24 cellular contexts compared by ENCODE assay signal in the genomic region with DNA sequence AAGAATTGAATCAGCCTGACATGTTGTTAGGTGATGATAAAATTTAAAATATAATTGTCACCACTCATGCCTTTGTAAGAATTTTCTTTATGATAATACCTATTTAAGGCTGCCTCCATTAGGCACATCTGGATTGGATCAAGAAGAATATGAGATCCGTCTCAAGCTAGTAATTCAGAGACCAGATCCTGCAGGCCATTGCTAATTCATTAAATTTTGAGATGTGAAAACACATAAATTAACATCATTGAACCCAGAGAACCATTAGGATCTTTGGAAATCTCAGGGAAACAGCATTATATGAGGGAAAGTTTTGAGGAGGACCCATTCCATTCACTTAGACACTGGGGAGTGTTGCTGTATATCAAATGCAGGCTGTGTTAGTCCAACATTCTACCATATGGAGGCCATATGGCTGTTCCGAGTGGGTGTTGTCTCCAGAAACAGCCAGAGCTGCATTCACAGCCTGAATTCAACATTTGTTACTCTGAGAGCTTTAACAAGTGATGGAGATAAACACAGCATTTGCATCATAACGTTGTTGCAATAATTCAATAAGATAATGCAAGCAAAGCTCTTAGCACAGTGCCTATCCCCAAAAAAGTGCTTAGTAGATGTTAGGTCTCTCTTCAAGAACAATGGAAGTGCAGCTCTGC.
DNase-seq lines count a peak whose midpoint lies in the region; ATAC-seq and TF ChIP-seq lines count a peak whose summit lies in the region.
"Had no signal": no experiment of that assay in that cellular context is flagged by ENCODE, and none has a peak within 500 bp of the region (broad histone marks: within the 10 kb centered on the region; RNA-seq: fewer than 3 reads in every experiment).

No MANE protein-coding gene starts in this region.

- 11% methylated on average over 3 of the region's 3 CpGs for WGBS in SK-N-SH (ENCODE audit: low lambda C conversion rate)

- ATAC-seq in stimulated activated naive B cell treated with anti-CD40 and anti-IgM and Interleukin-4, amounts not matched to agents 10 μg/mL and 1 μg/mL and 100 μg/mL, for 72 hours (replicated peaks): no peak
- ATAC-seq in HG02798 (IDR thresholded peaks at IDR 0.05; ENCODE audit: poor library complexity, unreplicated experiment): no peak
- ATAC-seq: GM12878, HCT116 had no signal

- CTCF ChIA-PET in SK-N-SH (lab: Yijun Ruan, JAX): interaction anchor here (1.3 to 3.0 kb wide), 3 partner anchors 314 to 452 kb away, joined by 3 to 15 read pairs (median 5); no protein-coding TSS in a partner anchor

- no peaks in the 10 kb centered on the region for H3K27me3 Mint-ChIP-seq in stimulated activated naive B cell treated with anti-CD40 and anti-IgM and Interleukin-4, amounts not matched to agents 10 μg/mL and 1 μg/mL and 100 μg/mL, for 72 hours
- H3K27me3 Mint-ChIP-seq: CD4-positive, alpha-beta T cell had no signal

- no peak overlapping the region for H2AFZ ChIP-seq in SK-N-SH (ENCODE audit: low read depth)
- H2AFZ ChIP-seq: GM23248 had no signal

- H3K4me1 Mint-ChIP-seq in stimulated activated naive B cell treated with anti-CD40 and anti-IgM and Interleukin-4, amounts not matched to agents 10 μg/mL and 1 μg/mL and 100 μg/mL, for 72 hours: no peaks in the 10 kb centered on the region

- no peak for TF ChIP-seq RAD21 in SK-N-SH (IDR thresholded peaks at IDR 0.05; ENCODE audit: low read length)

- H3K4me2 ChIP-seq in SK-N-SH: no peak overlapping the region

- H3K27me3 ChIP-seq in SK-N-SH (ENCODE audit: insufficient read depth): no peaks in the 10 kb centered on the region

- no peaks in the 10 kb centered on the region for H3K9me3 ChIP-seq in SK-N-SH

- no peaks in the 10 kb centered on the region for H3K36me3 ChIP-seq in SK-N-SH (replicated peaks in 1 of 2; ENCODE audit: control insufficient read depth in 1 of 2, insufficient read depth in 2 of 2, low read length in 1 of 2)

- H3K4me3 Mint-ChIP-seq in stimulated activated naive B cell treated with anti-CD40 and anti-IgM and Interleukin-4, amounts not matched to agents 10 μg/mL and 1 μg/mL and 100 μg/mL, for 72 hours: no peak overlapping the region
- H3K4me3 Mint-ChIP-seq: CD4-positive, alpha-beta T cell had no signal

- H3F3A ChIP-seq in SK-N-SH (replicated peaks; ENCODE audit: insufficient read depth): peaks cover 2% of the 10 kb centered on the region

- DNase-seq in NCI-H524 (lab: John Stamatoyannopoulos, UW) (peak; percentile 25 to 74), NCI-H524 treated with DMSO at 0.1 percent for 48 hours (lab: John Stamatoyannopoulos, UW) (no peak), SK-N-SH (peak; percentile 45), fibroblast of villous mesenchyme (ENCODE audit: low read depth) (peak; percentile 82), occipital lobe (lab: John Stamatoyannopoulos, UW) (peak; percentile 4), NCI-H2196 treated with DMSO at 0.1 percent for 48 hours (lab: John Stamatoyannopoulos, UW; ENCODE audit: unreplicated experiment) (no peak)
- no peak for DNase-seq in stimulated activated naive B cell treated with anti-CD40 and anti-IgM and Interleukin-4, amounts not matched to agents 10 μg/mL and 1 μg/mL and 100 μg/mL, for 72 hours
- DNase-seq: 8988T; CD4-positive, alpha-beta T cell; DMS53; EL; GM23248; KBM-7; MV-4-11; NCI-H1417; NCI-H1930; NCI-H446; NCI-H748 treated with DMSO at 0.1 percent for 48 hours; OCI-M1; SHP77 had no signal

- H4K20me1 ChIP-seq in SK-N-SH (ENCODE audit: insufficient read depth): no peaks in the 10 kb centered on the region

- H3K4me1 ChIP-seq in SK-N-SH (ENCODE audit: control insufficient read depth in 1 of 2, insufficient read depth in 2 of 2, low read depth in 1 of 2, low read length in 1 of 2): peaks cover 0 to 9% of the 10 kb centered on the region in 2 experiments; a peak in 2 of 4 replicates

- H3K79me2 ChIP-seq in SK-N-SH (ENCODE audit: insufficient read depth): no peaks in the 10 kb centered on the region

- POLR2A ChIA-PET in SK-N-SH (lab: Yijun Ruan, JAX): interaction anchor here (0.6 to 1.4 kb wide), 3 partner anchors 67 to 220 kb away, joined by 3 read pairs; a partner anchor contains a TSS

- no peak overlapping the region for H3K27ac Mint-ChIP-seq in stimulated activated naive B cell treated with anti-CD40 and anti-IgM and Interleukin-4, amounts not matched to agents 10 μg/mL and 1 μg/mL and 100 μg/mL, for 72 hours
- H3K27ac Mint-ChIP-seq: CD4-positive, alpha-beta T cell had no signal

- H3K27ac ChIP-seq in SK-N-SH (ENCODE audit: low read depth in 2 of 2, low read length in 1 of 2): peak overlapping the region in 1 of 2 experiments; percentile 94; a peak in 2 of 4 replicates
- H3K27ac ChIP-seq: GM23248, SK-N-MC had no signal

- no peaks in the 10 kb centered on the region for H3K9me2 ChIP-seq in SK-N-SH

- TF ChIP-seq CTCF in SK-N-SH (IDR thresholded peaks at IDR 0.05) (no peak), fibroblast of villous mesenchyme (IDR thresholded peaks at IDR 0.05; ENCODE audit: insufficient read depth, low read depth, low read length) (no peak)

- H3K9ac ChIP-seq in SK-N-SH: no peak overlapping the region
- H3K9ac ChIP-seq: GM23248 had no signal

- H3K4me3 ChIP-seq in SK-N-SH (ENCODE audit: low read depth in 2 of 2, low read length in 1 of 2) (no peak overlapping the region; a peak in 1 of 4 replicates), fibroblast of villous mesenchyme (ENCODE audit: low read depth, low read length) (no peak overlapping the region)
- H3K4me3 ChIP-seq: GM12878, GM23248, SK-N-MC had no signal

- peak in 1 of 2 experiments; percentile 84; a peak in 2 of 4 replicates for TF ChIP-seq EP300 in SK-N-SH (IDR thresholded peaks at IDR 0.05; ENCODE audit: borderline replicate concordance in 1 of 2, low read depth in 1 of 2, low read length in 1 of 2)

- H3K36me3 Mint-ChIP-seq in stimulated activated naive B cell treated with anti-CD40 and anti-IgM and Interleukin-4, amounts not matched to agents 10 μg/mL and 1 μg/mL and 100 μg/mL, for 72 hours: no peaks in the 10 kb centered on the region

- no peaks in the 10 kb centered on the region for H3K9me3 Mint-ChIP-seq in stimulated activated naive B cell treated with anti-CD40 and anti-IgM and Interleukin-4, amounts not matched to agents 10 μg/mL and 1 μg/mL and 100 μg/mL, for 72 hours
- H3K9me3 Mint-ChIP-seq: CD4-positive, alpha-beta T cell had no signal

TF ChIP-seq in SK-N-SH, 30 proteins besides CTCF, POLR2A, EP300 and RAD21 (continues in another document):
- TF ChIP-seq ELF1 (IDR thresholded peaks at IDR 0.05) (no peak), GATA2 (CRISPR knock-in tag; IDR thresholded peaks at IDR 0.05) (peak; percentile 24; the same call in 1 of the 2 replicates), YY1 (IDR thresholded peaks at IDR 0.05; ENCODE audit: low read depth) (no peak), EZH2phosphoT487 (IDR thresholded peaks at IDR 0.05; ENCODE audit: borderline replicate concordance, low read depth) (no peak), RCOR1 (IDR thresholded peaks at IDR 0.05; ENCODE audit: low read length) (peak; percentile 60), RXRA (IDR thresholded peaks at IDR 0.05; ENCODE audit: borderline replicate concordance, low read depth) (no peak)
- TF ChIP-seq, protein P1, sequence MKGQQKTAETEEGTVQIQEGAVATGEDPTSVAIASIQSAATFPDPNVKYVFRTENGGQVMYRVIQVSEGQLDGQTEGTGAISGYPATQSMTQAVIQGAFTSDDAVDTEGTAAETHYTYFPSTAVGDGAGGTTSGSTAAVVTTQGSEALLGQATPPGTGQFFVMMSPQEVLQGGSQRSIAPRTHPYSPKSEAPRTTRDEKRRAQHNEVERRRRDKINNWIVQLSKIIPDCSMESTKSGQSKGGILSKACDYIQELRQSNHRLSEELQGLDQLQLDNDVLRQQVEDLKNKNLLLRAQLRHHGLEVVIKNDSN (IDR thresholded peaks at IDR 0.05; ENCODE audit: borderline replicate concordance, low read depth): no peak
- TF ChIP-seq, protein P2, sequence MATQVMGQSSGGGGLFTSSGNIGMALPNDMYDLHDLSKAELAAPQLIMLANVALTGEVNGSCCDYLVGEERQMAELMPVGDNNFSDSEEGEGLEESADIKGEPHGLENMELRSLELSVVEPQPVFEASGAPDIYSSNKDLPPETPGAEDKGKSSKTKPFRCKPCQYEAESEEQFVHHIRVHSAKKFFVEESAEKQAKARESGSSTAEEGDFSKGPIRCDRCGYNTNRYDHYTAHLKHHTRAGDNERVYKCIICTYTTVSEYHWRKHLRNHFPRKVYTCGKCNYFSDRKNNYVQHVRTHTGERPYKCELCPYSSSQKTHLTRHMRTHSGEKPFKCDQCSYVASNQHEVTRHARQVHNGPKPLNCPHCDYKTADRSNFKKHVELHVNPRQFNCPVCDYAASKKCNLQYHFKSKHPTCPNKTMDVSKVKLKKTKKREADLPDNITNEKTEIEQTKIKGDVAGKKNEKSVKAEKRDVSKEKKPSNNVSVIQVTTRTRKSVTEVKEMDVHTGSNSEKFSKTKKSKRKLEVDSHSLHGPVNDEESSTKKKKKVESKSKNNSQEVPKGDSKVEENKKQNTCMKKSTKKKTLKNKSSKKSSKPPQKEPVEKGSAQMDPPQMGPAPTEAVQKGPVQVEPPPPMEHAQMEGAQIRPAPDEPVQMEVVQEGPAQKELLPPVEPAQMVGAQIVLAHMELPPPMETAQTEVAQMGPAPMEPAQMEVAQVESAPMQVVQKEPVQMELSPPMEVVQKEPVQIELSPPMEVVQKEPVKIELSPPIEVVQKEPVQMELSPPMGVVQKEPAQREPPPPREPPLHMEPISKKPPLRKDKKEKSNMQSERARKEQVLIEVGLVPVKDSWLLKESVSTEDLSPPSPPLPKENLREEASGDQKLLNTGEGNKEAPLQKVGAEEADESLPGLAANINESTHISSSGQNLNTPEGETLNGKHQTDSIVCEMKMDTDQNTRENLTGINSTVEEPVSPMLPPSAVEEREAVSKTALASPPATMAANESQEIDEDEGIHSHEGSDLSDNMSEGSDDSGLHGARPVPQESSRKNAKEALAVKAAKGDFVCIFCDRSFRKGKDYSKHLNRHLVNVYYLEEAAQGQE (IDR thresholded peaks at IDR 0.05; ENCODE audit: low read depth, low read length): no peak
- TF ChIP-seq, protein P3, sequence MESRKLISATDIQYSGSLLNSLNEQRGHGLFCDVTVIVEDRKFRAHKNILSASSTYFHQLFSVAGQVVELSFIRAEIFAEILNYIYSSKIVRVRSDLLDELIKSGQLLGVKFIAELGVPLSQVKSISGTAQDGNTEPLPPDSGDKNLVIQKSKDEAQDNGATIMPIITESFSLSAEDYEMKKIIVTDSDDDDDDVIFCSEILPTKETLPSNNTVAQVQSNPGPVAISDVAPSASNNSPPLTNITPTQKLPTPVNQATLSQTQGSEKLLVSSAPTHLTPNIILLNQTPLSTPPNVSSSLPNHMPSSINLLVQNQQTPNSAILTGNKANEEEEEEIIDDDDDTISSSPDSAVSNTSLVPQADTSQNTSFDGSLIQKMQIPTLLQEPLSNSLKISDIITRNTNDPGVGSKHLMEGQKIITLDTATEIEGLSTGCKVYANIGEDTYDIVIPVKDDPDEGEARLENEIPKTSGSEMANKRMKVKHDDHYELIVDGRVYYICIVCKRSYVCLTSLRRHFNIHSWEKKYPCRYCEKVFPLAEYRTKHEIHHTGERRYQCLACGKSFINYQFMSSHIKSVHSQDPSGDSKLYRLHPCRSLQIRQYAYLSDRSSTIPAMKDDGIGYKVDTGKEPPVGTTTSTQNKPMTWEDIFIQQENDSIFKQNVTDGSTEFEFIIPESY (IDR thresholded peaks at IDR 0.05; ENCODE audit: borderline replicate concordance, low read depth): no peak

Comparison
In these comparisons a context has a peak if more than half of its experiments do, and no peak if none do; other contexts are left out.
1. DNase-seq: peak in NCI-H524 (2 of 2), SK-N-SH (single experiment), fibroblast of villous mesenchyme (single experiment) and occipital lobe (single experiment); none in NCI-H524 treated with DMSO at 0.1 percent for 48 hours (single experiment), stimulated activated naive B cell treated with anti-CD40 and anti-IgM and Interleukin-4, amounts not matched to agents 10 μg/mL and 1 μg/mL and 100 μg/mL, for 72 hours (single experiment) and NCI-H2196 treated with DMSO at 0.1 percent for 48 hours (single experiment).